Comparison of ENCODE assay signal across 25 cellular contexts in the genomic region with DNA sequence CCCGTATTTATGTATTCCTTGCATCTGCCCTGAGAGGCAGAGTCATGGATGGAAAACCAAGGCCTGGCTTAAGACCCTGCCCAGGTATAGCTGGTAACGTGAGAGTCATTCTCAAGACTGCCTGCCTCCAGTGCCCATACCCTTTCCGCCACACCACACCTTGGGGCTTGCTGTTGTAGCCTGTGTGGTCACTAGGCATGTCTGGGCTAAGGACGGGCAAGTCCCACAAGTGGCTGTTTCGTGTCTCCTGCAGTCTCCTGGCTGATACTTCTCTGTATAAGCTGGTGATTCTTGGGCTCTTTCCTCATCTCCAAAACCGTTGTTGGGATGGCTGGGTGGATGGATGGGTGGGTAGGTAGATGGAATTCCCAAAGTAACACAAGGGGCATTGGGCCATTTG.
"Had no signal": no experiment of that assay in that cellular context is flagged by ENCODE, and none has a peak within 500 bp of the region (broad histone marks: within the 10 kb centered on the region; RNA-seq: fewer than 3 reads in every experiment).

No MANE protein-coding gene starts in this region.

- H3K4me2 ChIP-seq: neural progenitor cell, smooth muscle cell had no signal

- H3K27me3 ChIP-seq: gastrocnemius medialis, neural progenitor cell, testis, tibial artery had no signal

- DNase-seq: cerebellar nuclear complex; dorsolateral prefrontal cortex; effector CD4-positive, alpha-beta T cell; endodermal cell; erythroblast; gastrocnemius medialis; head of caudate nucleus; kidney; mesendoderm; midbrain; naive thymus-derived CD4-positive, alpha-beta T cell; stimulated activated CD4-positive, alpha-beta T cell treated with anti-CD3 and anti-CD28 coated beads, Interleukin-12 subunit alpha, Interleukin-12 subunit beta, amount 100 ng/mL, for 4 hours; stimulated activated CD4-positive, alpha-beta T cell treated with anti-CD3 and anti-CD28 coated beads, Interleukin-1b, Interleukin-23, amount 100 ng/mL, for 48 hours; stimulated activated CD4-positive, alpha-beta T cell treated with anti-CD3 and anti-CD28 coated beads, Interleukin-4, amount 100 ng/mL, for 24 hours; stimulated activated naive CD8-positive, alpha-beta T cell treated with anti-CD3 and anti-CD28 coated beads, Interleukin-15, Interleukin-2, amounts not matched to agents 100 U/mL and 50 U/mL, for 24 hours; substantia nigra; testis; tibial artery had no signal

- H3K79me2 ChIP-seq: parathyroid adenoma had no signal

- H3K36me3 ChIP-seq: gastrocnemius medialis, neural progenitor cell had no signal

- FAIRE-seq: kidney had no signal

- H3K9ac ChIP-seq: neural progenitor cell, parathyroid adenoma had no signal

- H3K4me3 ChIP-seq: dorsolateral prefrontal cortex, gastrocnemius medialis, lung, neural progenitor cell, smooth muscle cell, testis, tibial artery had no signal

- H3K27ac ChIP-seq: gastrocnemius medialis, neural progenitor cell, parathyroid adenoma, testis, tibial artery had no signal

- H3K9me3 ChIP-seq: gastrocnemius medialis, testis, tibial artery had no signal

- H3K4me1 ChIP-seq: gastrocnemius medialis, testis had no signal

- ATAC-seq: gastrocnemius medialis; left lobe of liver; naive thymus-derived CD4-positive, alpha-beta T cell; sciatic nerve; stimulated activated memory B cell treated with anti-CD40 and anti-IgM and Interleukin-4, amounts not matched to agents 10 μg/mL and 1 μg/mL and 100 μg/mL, for 72 hours; stimulated activated naive CD8-positive, alpha-beta T cell treated with anti-CD3 and anti-CD28 coated beads, Interleukin-15, Interleukin-2, amounts not matched to agents 100 U/mL and 50 U/mL, for 24 hours had no signal

- H2AFZ ChIP-seq: neural progenitor cell, parathyroid adenoma had no signal
